21 cellular contexts compared by ENCODE assay signal in the genomic region with DNA sequence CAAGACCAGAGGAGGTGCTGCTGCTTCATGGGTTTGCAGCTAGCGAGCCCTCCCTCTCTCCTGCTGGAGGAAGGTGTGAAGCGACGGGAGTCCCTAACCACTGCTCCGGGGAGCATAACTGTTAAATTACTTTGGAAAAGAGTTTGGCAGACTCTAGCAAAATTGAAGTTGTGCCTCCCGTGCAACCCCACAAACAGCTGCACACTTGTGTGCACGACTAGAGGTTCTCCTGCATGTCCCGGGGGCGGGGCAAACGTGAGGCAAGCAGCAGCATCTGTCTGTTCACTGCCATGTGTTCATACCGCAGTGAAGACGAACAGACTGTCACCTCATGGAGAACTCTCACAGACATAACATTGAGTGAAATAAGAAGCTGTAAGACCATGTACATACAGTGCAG. TPM values are rescaled to one million over a fixed set of nuclear protein-coding genes. Genes with fewer than 3 reads are reported as not detected.
DNase-seq lines count a peak whose midpoint lies in the region; ATAC-seq and TF ChIP-seq lines count a peak whose summit lies in the region.
"Had no signal": no experiment of that assay in that cellular context is flagged by ENCODE, and none has a peak within 500 bp of the region (broad histone marks: within the 10 kb centered on the region; RNA-seq: fewer than 3 reads in every experiment).

No MANE protein-coding gene starts in this region.

- H3K4me3 Mint-ChIP-seq in GM23338, result no peak overlapping the region
- H3K4me3 Mint-ChIP-seq: CD14-positive monocyte had no signal

- H3K9me3 ChIP-seq in WERI-Rb-1 (ENCODE audit: severe bottlenecking) (no peaks in the 10 kb centered on the region), mucosa of descending colon (no peaks in the 10 kb centered on the region)
- H3K9me3 ChIP-seq: HAP-1, MG63 had no signal

- H3K79me2 ChIP-seq in GM23338 (replicated peaks; ENCODE audit: insufficient read depth), result no peaks in the 10 kb centered on the region

- H3K4me1 Mint-ChIP-seq in GM23338, result no peaks in the 10 kb centered on the region

- no peaks in the 10 kb centered on the region for H3F3A ChIP-seq in GM23338 (replicated peaks; ENCODE audit: low read depth)

- peak; percentile 29; the same call in 1 of the 3 replicates for ATAC-seq in GM23338
- ATAC-seq in mucosa of descending colon, result no peak

- no peaks in the 10 kb centered on the region; the same call in 1 of the 2 replicates for H4K20me1 ChIP-seq in GM23338 (replicated peaks; ENCODE audit: insufficient read depth)

- no peak overlapping the region for H3K27ac ChIP-seq in GM23338 (ENCODE audit: low read depth)
- no peak overlapping the region for H3K27ac ChIP-seq in WERI-Rb-1
- no peak overlapping the region for H3K27ac ChIP-seq in coronary artery
- H3K27ac ChIP-seq: HL-60 had no signal

- H3K9me3 Mint-ChIP-seq in GM23338, result no peaks in the 10 kb centered on the region
- H3K9me3 Mint-ChIP-seq: CD14-positive monocyte had no signal

- no peak overlapping the region for H3K4me2 ChIP-seq in GM23338

- TF ChIP-seq CTCF in GM23338 (conservative IDR thresholded peaks at IDR 0.05; ENCODE audit: low read depth in 2 of 2) (no peak; a peak in 1 of 4 replicates), WERI-Rb-1 (IDR thresholded peaks at IDR 0.05; ENCODE audit: low read depth, low read length) (0 out of 2 replicates have a peak, but pooled peaks have one; percentile 11), coronary artery (IDR thresholded peaks at IDR 0.05) (no peak), mucosa of descending colon (IDR thresholded peaks at IDR 0.05) (no peak)

- DNase-seq in NCI-H82 (lab: John Stamatoyannopoulos, UW) (peak; percentile 7), NCI-H82 treated with DMSO at 0.1 percent for 48 hours (lab: John Stamatoyannopoulos, UW; ENCODE audit: unreplicated experiment) (no peak), GM23338 (ENCODE audit: low spot score) (no peak), WERI-Rb-1 (no peak), posterior vena cava (ENCODE audit: low spot score) (peak; percentile 18), coronary artery (ENCODE audit: low spot score) (no peak), mucosa of descending colon (no peak)
- no peak for DNase-seq in stimulated activated CD4-positive, alpha-beta T cell treated with anti-CD3 and anti-CD28 coated beads, Interleukin-2, amount 100 ng/mL, for 48 hours
- DNase-seq: 8988T, GDM1, IMR-90, Karpas-422, MG63, NCI-H1048, NCI-H1436, NCI-H2029 treated with DMSO at 0.1 percent for 48 hours, OCI-M1, SIG-M5 had no signal

- peaks cover 37% of the 10 kb centered on the region for H3K36me3 Mint-ChIP-seq in GM23338 (ENCODE audit: low read depth)

- H3K36me3 ChIP-seq in GM23338 (ENCODE audit: insufficient read depth) (peaks cover 7% of the 10 kb centered on the region), WERI-Rb-1 (peaks cover 72% of the 10 kb centered on the region), mucosa of descending colon (ENCODE audit: low read depth) (peaks cover 2% of the 10 kb centered on the region)

- peaks cover 3% of the 10 kb centered on the region for H3K27me3 Mint-ChIP-seq in GM23338 (ENCODE audit: insufficient read depth, low read depth, poor library complexity)

- intact Hi-C loops in posterior vena cava (cut with DNase I) (no loop called here), mucosa of descending colon (cut with DNase I, micrococcal nuclease) (no loop called here)

- H3K27ac Mint-ChIP-seq in GM23338, result no peak overlapping the region

- H2AFZ ChIP-seq in GM23338, result no peak overlapping the region

- no peak overlapping the region for H3K4me3 ChIP-seq in GM23338
- H3K4me3 ChIP-seq in WERI-Rb-1 (ENCODE audit: low read depth, low read length), result no peak overlapping the region
- H3K4me3 ChIP-seq in coronary artery, result no peak overlapping the region
- no peak overlapping the region for H3K4me3 ChIP-seq in mucosa of descending colon
- H3K4me3 ChIP-seq: HAP-1, MG63 had no signal

- no peaks in the 10 kb centered on the region for H3K9me2 ChIP-seq in GM23338 (ENCODE audit: insufficient read depth)

- H3K27me3 ChIP-seq in GM23338 (ENCODE audit: insufficient read depth) (no peaks in the 10 kb centered on the region), WERI-Rb-1 (ENCODE audit: insufficient read depth, low read depth, severe bottlenecking) (no peaks in the 10 kb centered on the region)
- H3K27me3 ChIP-seq: MG63 had no signal

- no peaks in the 10 kb centered on the region for H3K4me1 ChIP-seq in GM23338 (ENCODE audit: insufficient read depth)
- H3K4me1 ChIP-seq in mucosa of descending colon (ENCODE audit: low read depth), result no peaks in the 10 kb centered on the region
- H3K4me1 ChIP-seq: HAP-1 had no signal

TF ChIP-seq in GM23338, 12 proteins besides CTCF, POLR2A, EP300 and RAD21 (continues in another document):
- TF ChIP-seq ZNF114 (CRISPR knock-in tag; IDR thresholded peaks at IDR 0.05), result no peak
- TF ChIP-seq, protein P1, sequence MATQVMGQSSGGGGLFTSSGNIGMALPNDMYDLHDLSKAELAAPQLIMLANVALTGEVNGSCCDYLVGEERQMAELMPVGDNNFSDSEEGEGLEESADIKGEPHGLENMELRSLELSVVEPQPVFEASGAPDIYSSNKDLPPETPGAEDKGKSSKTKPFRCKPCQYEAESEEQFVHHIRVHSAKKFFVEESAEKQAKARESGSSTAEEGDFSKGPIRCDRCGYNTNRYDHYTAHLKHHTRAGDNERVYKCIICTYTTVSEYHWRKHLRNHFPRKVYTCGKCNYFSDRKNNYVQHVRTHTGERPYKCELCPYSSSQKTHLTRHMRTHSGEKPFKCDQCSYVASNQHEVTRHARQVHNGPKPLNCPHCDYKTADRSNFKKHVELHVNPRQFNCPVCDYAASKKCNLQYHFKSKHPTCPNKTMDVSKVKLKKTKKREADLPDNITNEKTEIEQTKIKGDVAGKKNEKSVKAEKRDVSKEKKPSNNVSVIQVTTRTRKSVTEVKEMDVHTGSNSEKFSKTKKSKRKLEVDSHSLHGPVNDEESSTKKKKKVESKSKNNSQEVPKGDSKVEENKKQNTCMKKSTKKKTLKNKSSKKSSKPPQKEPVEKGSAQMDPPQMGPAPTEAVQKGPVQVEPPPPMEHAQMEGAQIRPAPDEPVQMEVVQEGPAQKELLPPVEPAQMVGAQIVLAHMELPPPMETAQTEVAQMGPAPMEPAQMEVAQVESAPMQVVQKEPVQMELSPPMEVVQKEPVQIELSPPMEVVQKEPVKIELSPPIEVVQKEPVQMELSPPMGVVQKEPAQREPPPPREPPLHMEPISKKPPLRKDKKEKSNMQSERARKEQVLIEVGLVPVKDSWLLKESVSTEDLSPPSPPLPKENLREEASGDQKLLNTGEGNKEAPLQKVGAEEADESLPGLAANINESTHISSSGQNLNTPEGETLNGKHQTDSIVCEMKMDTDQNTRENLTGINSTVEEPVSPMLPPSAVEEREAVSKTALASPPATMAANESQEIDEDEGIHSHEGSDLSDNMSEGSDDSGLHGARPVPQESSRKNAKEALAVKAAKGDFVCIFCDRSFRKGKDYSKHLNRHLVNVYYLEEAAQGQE (IDR thresholded peaks at IDR 0.05; ENCODE audit: unreplicated experiment), result no peak
- TF ChIP-seq EZH2 (IDR thresholded peaks at IDR 0.05; ENCODE audit: low read depth, unreplicated experiment), result no peak
- TF ChIP-seq, protein P2, sequence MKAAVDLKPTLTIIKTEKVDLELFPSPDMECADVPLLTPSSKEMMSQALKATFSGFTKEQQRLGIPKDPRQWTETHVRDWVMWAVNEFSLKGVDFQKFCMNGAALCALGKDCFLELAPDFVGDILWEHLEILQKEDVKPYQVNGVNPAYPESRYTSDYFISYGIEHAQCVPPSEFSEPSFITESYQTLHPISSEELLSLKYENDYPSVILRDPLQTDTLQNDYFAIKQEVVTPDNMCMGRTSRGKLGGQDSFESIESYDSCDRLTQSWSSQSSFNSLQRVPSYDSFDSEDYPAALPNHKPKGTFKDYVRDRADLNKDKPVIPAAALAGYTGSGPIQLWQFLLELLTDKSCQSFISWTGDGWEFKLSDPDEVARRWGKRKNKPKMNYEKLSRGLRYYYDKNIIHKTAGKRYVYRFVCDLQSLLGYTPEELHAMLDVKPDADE (IDR thresholded peaks at IDR 0.05), result no peak
- no peak for TF ChIP-seq STAT1 (IDR thresholded peaks at IDR 0.05; ENCODE audit: unreplicated experiment)
- TF ChIP-seq CREB1 (CRISPR knock-in tag; IDR thresholded peaks at IDR 0.05; ENCODE audit: low read depth), result no peak
- no peak for TF ChIP-seq NANOG (IDR thresholded peaks at IDR 0.05; ENCODE audit: borderline replicate concordance)
- no peak for TF ChIP-seq ZNF331 (CRISPR knock-in tag; IDR thresholded peaks at IDR 0.05; ENCODE audit: low read depth)

RNA-seq across cellular contexts. Expression of a gene that starts 34.5 kb away (rescaled TPM):
- 60.2 and 61.4 TPM in 2 replicates for total RNA-seq in GM23338 (2014; rRNA removed; shearing (Covaris generic))
- polyA plus RNA-seq in GM23338 (2016; fragmentation: Nextera tagmentation; extraction: Ambion mirVana), result 33.9 and 34.8 TPM in 2 replicates
- total RNA-seq in posterior vena cava, result 10 to 100 TPM; 25.4 to 29.2 TPM
- total RNA-seq in mucosa of descending colon, result 10 to 100 TPM; 50.3 to 51.5 (median 51.2) TPM

Comparison
In these comparisons a context has a peak if more than half of its experiments do, and no peak if none do; other contexts are left out.
1. DNase-seq: peak in NCI-H82 (single experiment) and posterior vena cava (single experiment); none in NCI-H82 treated with DMSO at 0.1 percent for 48 hours (single experiment), GM23338 (single experiment), WERI-Rb-1 (single experiment), coronary artery (single experiment), stimulated activated CD4-positive, alpha-beta T cell treated with anti-CD3 and anti-CD28 coated beads, Interleukin-2, amount 100 ng/mL, for 48 hours (0 of 2) and mucosa of descending colon (0 of 3).